Comparison of ENCODE assay signal across 19 cellular contexts in the genomic region with DNA sequence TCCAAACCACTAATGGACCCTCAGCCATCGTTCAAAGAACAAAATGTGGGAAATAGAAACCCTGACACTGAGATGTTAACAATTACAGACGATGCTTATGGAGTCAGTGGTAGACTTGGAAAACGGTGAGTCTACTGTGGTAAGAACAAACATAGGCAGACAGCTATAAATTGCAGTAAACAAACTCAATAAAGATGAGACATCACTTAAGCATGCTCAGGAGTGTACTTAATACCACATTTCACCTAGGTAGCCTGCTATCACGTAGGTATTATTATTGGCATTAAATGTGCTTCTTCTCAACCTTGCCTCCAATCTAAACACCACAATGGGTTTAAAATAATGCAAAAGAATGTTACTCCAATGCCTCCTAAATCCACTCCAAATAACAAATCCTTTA. TPM values are rescaled to one million over a fixed set of nuclear protein-coding genes. Genes with fewer than 3 reads are reported as not detected.
DNase-seq lines count a peak whose midpoint lies in the region; ATAC-seq, FAIRE-seq and TF ChIP-seq lines count a peak whose summit lies in the region.
"Had no signal": no experiment of that assay in that cellular context is flagged by ENCODE, and none has a peak within 500 bp of the region (broad histone marks: within the 10 kb centered on the region; RNA-seq: fewer than 3 reads in every experiment).

No MANE protein-coding gene starts in this region.

- intact Hi-C loops in MCF 10A (cut with micrococcal nuclease) (no loop called here), breast epithelium (cut with DNase I; ENCODE audit: low total_unique reads) (no loop called here), OCI-LY7 (cut with micrococcal nuclease; ENCODE audit: unreplicated experiment) (no loop called here), endothelial cell of umbilical vein (cut with micrococcal nuclease) (no loop called here)

- no peak for FAIRE-seq in endothelial cell of umbilical vein (lab: Jason Lieb, UNC)
- FAIRE-seq: pancreas, small intestine had no signal

- no peak overlapping the region for H3K27ac ChIP-seq in breast epithelium
- H3K27ac ChIP-seq in OCI-LY7 (ENCODE audit: low read depth, low read length, poor library complexity, severe bottlenecking): peak overlapping the region; percentile 88
- no peak overlapping the region for H3K27ac ChIP-seq in endothelial cell of umbilical vein (ENCODE audit: insufficient read depth, low read depth, low read length)
- H3K27ac ChIP-seq: adrenal gland, pancreas, transverse colon had no signal

- H3K36me3 Mint-ChIP-seq in MCF 10A (ENCODE audit: insufficient read depth, unreplicated experiment): peaks cover 33% of the 10 kb centered on the region
- peaks cover 24 to 66% of the 10 kb centered on the region in 2 donors for H3K36me3 Mint-ChIP-seq in stimulated activated naive B cell treated with anti-CD40 and anti-IgM and Interleukin-4, amounts not matched to agents 10 μg/mL and 1 μg/mL and 100 μg/mL, for 72 hours

- H3K27me3 ChIP-seq in breast epithelium (no peaks in the 10 kb centered on the region), endothelial cell of umbilical vein (ENCODE audit: control insufficient read depth in 2 of 2, insufficient read depth in 2 of 2, low read length in 2 of 2) (no peaks in the 10 kb centered on the region)
- H3K27me3 ChIP-seq: adrenal gland, pancreas, transverse colon had no signal

- BruUV-seq in MCF 10A (replicated peaks; lab: Mats Ljungman, UMichigan) (no TSS peak), OCI-LY7 (replicated peaks; lab: Mats Ljungman, UMichigan) (TSS peak; percentile 19), endothelial cell of umbilical vein (replicated peaks; lab: Mats Ljungman, UMichigan) (no TSS peak)

- peaks cover 0 to 7% of the 10 kb centered on the region in 2 donors for H3K4me1 ChIP-seq in breast epithelium
- H3K4me1 ChIP-seq in OCI-LY7 (ENCODE audit: insufficient read depth, low read length, poor library complexity, severe bottlenecking): peaks cover 76% of the 10 kb centered on the region
- H3K4me1 ChIP-seq in endothelial cell of umbilical vein (ENCODE audit: control insufficient read depth, extremely low read depth, insufficient read depth, low read length): peaks cover 17% of the 10 kb centered on the region
- H3K4me1 ChIP-seq: BE2C had no signal

- H3K9ac ChIP-seq in endothelial cell of umbilical vein (replicated peaks; ENCODE audit: extremely low read depth, insufficient read depth, low read length): no peak overlapping the region

- no peaks in the 10 kb centered on the region for H3K27me3 Mint-ChIP-seq in MCF 10A (ENCODE audit: insufficient read depth, unreplicated experiment)
- H3K27me3 Mint-ChIP-seq in stimulated activated naive B cell treated with anti-CD40 and anti-IgM and Interleukin-4, amounts not matched to agents 10 μg/mL and 1 μg/mL and 100 μg/mL, for 72 hours: no peaks in the 10 kb centered on the region

- no peaks in the 10 kb centered on the region for H3K36me3 ChIP-seq in breast epithelium
- peaks cover 49% of the 10 kb centered on the region for H3K36me3 ChIP-seq in OCI-LY7 (ENCODE audit: insufficient read depth, low read length)
- H3K36me3 ChIP-seq in endothelial cell of umbilical vein (ENCODE audit: control insufficient read depth in 2 of 2, extremely low read depth in 1 of 2, insufficient read depth in 2 of 2, low read length in 2 of 2): no peaks in the 10 kb centered on the region
- H3K36me3 ChIP-seq: adrenal gland, BE2C, pancreas, transverse colon had no signal

- H3K9me3 ChIP-seq in breast epithelium: no peaks in the 10 kb centered on the region
- peaks cover 10% of the 10 kb centered on the region; the same call in 1 of the 2 replicates for H3K9me3 ChIP-seq in OCI-LY7 (ENCODE audit: low read length)
- H3K9me3 ChIP-seq in endothelial cell of umbilical vein (replicated peaks; ENCODE audit: control insufficient read depth, insufficient read depth, low read length): no peaks in the 10 kb centered on the region
- H3K9me3 ChIP-seq: adrenal gland, BE2C, mucosa of descending colon, pancreas, transverse colon had no signal

- H4K20me1 ChIP-seq in OCI-LY7 (ENCODE audit: insufficient read depth, low read length) (0 out of 2 replicates have a peak, but pooled peaks cover 4% of the 10 kb centered on the region), endothelial cell of umbilical vein (replicated peaks; ENCODE audit: control insufficient read depth, extremely low read depth, insufficient read depth, low read length) (peaks cover 3% of the 10 kb centered on the region)

- H3K4me1 Mint-ChIP-seq in MCF 10A (ENCODE audit: insufficient read depth, unreplicated experiment): peaks cover 75% of the 10 kb centered on the region
- H3K4me1 Mint-ChIP-seq in stimulated activated naive B cell treated with anti-CD40 and anti-IgM and Interleukin-4, amounts not matched to agents 10 μg/mL and 1 μg/mL and 100 μg/mL, for 72 hours: peaks cover 71 to 80% of the 10 kb centered on the region in 2 donors

- H3K79me2 ChIP-seq in OCI-LY7 (ENCODE audit: insufficient read depth, low read depth, low read length) (peaks cover 93% of the 10 kb centered on the region), endothelial cell of umbilical vein (ENCODE audit: control insufficient read depth, insufficient read depth, low read length) (peaks cover 31% of the 10 kb centered on the region)

- peak overlapping the region; percentile 40 for H3K27ac Mint-ChIP-seq in MCF 10A (ENCODE audit: low read depth, unreplicated experiment)
- H3K27ac Mint-ChIP-seq in stimulated activated naive B cell treated with anti-CD40 and anti-IgM and Interleukin-4, amounts not matched to agents 10 μg/mL and 1 μg/mL and 100 μg/mL, for 72 hours: peak overlapping the region; percentile 90

- no peaks in the 10 kb centered on the region for H3K9me3 Mint-ChIP-seq in MCF 10A (ENCODE audit: unreplicated experiment)
- peaks cover 0 to 2% of the 10 kb centered on the region in 2 donors for H3K9me3 Mint-ChIP-seq in stimulated activated naive B cell treated with anti-CD40 and anti-IgM and Interleukin-4, amounts not matched to agents 10 μg/mL and 1 μg/mL and 100 μg/mL, for 72 hours
- H3K9me3 Mint-ChIP-seq: central memory CD8-positive, alpha-beta T cell had no signal

- dilution Hi-C loops in endothelial cell of umbilical vein (cut with MboI; ENCODE audit: extremely low pct_ligation_motif_present, low sequenced_read_pairs): no loop called here

- TF ChIP-seq CTCF in MCF 10A (IDR thresholded peaks at IDR 0.05; ENCODE audit: unreplicated experiment) (no peak), breast epithelium (IDR thresholded peaks at IDR 0.05) (no peak), OCI-LY7 (conservative IDR thresholded peaks at IDR 0.05; ENCODE audit: low read length) (no peak), endothelial cell of umbilical vein (IDR thresholded peaks at IDR 0.05; ENCODE audit: extremely low read depth in 1 of 2, insufficient read depth in 1 of 2, low read depth in 1 of 2, low read length in 2 of 2) (no peak)

- H3K4me3 ChIP-seq in breast epithelium (no peak overlapping the region), OCI-LY7 (ENCODE audit: low read depth, low read length, poor library complexity, severe bottlenecking) (peak overlapping the region; percentile 91), endothelial cell of umbilical vein (replicated peaks in 1 of 3; ENCODE audit: insufficient read depth in 1 of 3, low read depth in 1 of 3, low read length in 3 of 3) (no peak overlapping the region)
- H3K4me3 ChIP-seq: adrenal gland, mucosa of descending colon, pancreas, transverse colon had no signal

- TF ChIP-seq POLR2A in breast epithelium (IDR thresholded peaks at IDR 0.05) (no peak), endothelial cell of umbilical vein (IDR thresholded peaks at IDR 0.05; ENCODE audit: low read depth, low read length) (no peak)

- H3K9me1 ChIP-seq in endothelial cell of umbilical vein (replicated peaks; ENCODE audit: control insufficient read depth, extremely low read depth, insufficient read depth, low read length): no peaks in the 10 kb centered on the region

- POLR2A ChIA-PET in MCF 10A (lab: Yijun Ruan, JAX): interaction anchor here (0.6 to 2.7 kb wide), 19 partner anchors 10 to 446 kb away, joined by 3 to 52 read pairs (median 5); partner anchors contain the start of gene STT3B
- POLR2A ChIA-PET in OCI-LY7 (lab: Charles Lee): interaction anchor here (0.5 to 1.6 kb wide), 7 partner anchors 11 to 371 kb away, joined by 3 to 9 read pairs (median 3); no protein-coding TSS in a partner anchor
- POLR2A ChIA-PET in endothelial cell of umbilical vein (lab: Charles Lee): no interaction called here

- H3K9me2 ChIP-seq in OCI-LY7 (ENCODE audit: insufficient read depth, low read length): no peaks in the 10 kb centered on the region

- H3K4me3 Mint-ChIP-seq in MCF 10A (ENCODE audit: unreplicated experiment): peak overlapping the region; percentile 93
- H3K4me3 Mint-ChIP-seq in stimulated activated naive B cell treated with anti-CD40 and anti-IgM and Interleukin-4, amounts not matched to agents 10 μg/mL and 1 μg/mL and 100 μg/mL, for 72 hours: peak overlapping the region; percentile 94 to 95

- H3K4me2 ChIP-seq in OCI-LY7 (ENCODE audit: low read length): peak overlapping the region; percentile 98
- H3K4me2 ChIP-seq in endothelial cell of umbilical vein (ENCODE audit: insufficient read depth, low read length): peak overlapping the region; percentile 65

- CTCF ChIA-PET in MCF 10A (lab: Yijun Ruan, JAX) (interaction anchor here (0.6 to 1.7 kb wide), 4 partner anchors 10 to 99 kb away, joined by 3 to 7 read pairs (median 4); no protein-coding TSS in a partner anchor), OCI-LY7 (lab: Charles Lee; ENCODE audit: unreplicated experiment) (no interaction called here), endothelial cell of umbilical vein (lab: Charles Lee) (interaction anchor here (1.2 kb wide), 1 partner anchor 10 kb away, joined by 5 read pairs; no protein-coding TSS in a partner anchor)

- H2AFZ ChIP-seq in OCI-LY7 (ENCODE audit: low read length) (no peak overlapping the region), endothelial cell of umbilical vein (ENCODE audit: low read depth, low read length) (no peak overlapping the region)

- DNase-seq in MCF 10A (ENCODE audit: unreplicated experiment): no peak
- no peak for DNase-seq in breast epithelium (ENCODE audit: low spot score in 2 of 2)
- no peak for DNase-seq in OCI-LY7 (ENCODE audit: low spot score)
- DNase-seq in endothelial cell of umbilical vein (ENCODE audit: low read depth, low spot score): no peak
- no peak for DNase-seq in stimulated activated naive B cell treated with anti-CD40 and anti-IgM and Interleukin-4, amounts not matched to agents 10 μg/mL and 1 μg/mL and 100 μg/mL, for 72 hours
- no peak for DNase-seq in occipital lobe (lab: John Stamatoyannopoulos, UW)
- no peak for DNase-seq in NCI-H510A (lab: John Stamatoyannopoulos, UW)
- DNase-seq in SKM-1 treated with dmso at 0.1 percent for 144 hours (lab: John Stamatoyannopoulos, UW; ENCODE audit: unreplicated experiment): no peak
- DNase-seq: adrenal gland; BE2C; effector memory CD4-positive, alpha-beta T cell; left cardiac atrium; mucosa of descending colon; NCI-H187 treated with DMSO at 0.1 percent for 48 hours; NCI-H69; pancreas; small intestine; transverse colon had no signal

- ATAC-seq in stimulated activated naive B cell treated with anti-CD40 and anti-IgM and Interleukin-4, amounts not matched to agents 10 μg/mL and 1 μg/mL and 100 μg/mL, for 72 hours (replicated peaks): no peak
- ATAC-seq: left cardiac atrium, mucosa of descending colon, pancreas had no signal

RNA-seq across cellular contexts. Expression of gene OSBPL10, which starts 2.5 kb away (rescaled TPM):
- total RNA-seq in MCF 10A (2022): 128 and 172 TPM in 2 replicates
- total RNA-seq in breast epithelium: 10 to 100 TPM; 17.6 to 47.4 (median 26.5) TPM
- total RNA-seq in OCI-LY7 (2014; rRNA removed; shearing (Covaris generic)): 58.4 and 65.7 TPM in 2 replicates
- total RNA-seq in OCI-LY7 (2022): 157 and 170 TPM in 2 replicates
- total RNA-seq in endothelial cell of umbilical vein: 37.1 and 47.6 TPM in 2 replicates
- polyA plus RNA-seq in endothelial cell of umbilical vein: 9.4 and 10.8 TPM in 2 replicates
- 13.4 and 13.7 TPM in 2 replicates for polyA plus RNA-seq in endothelial cell of umbilical vein (2011; cell fraction: cytosol; rRNA removed)
- 21.8 and 26.4 TPM in 2 replicates for polyA plus RNA-seq in endothelial cell of umbilical vein (2011; cell fraction: nucleus; rRNA removed)
- polyA plus RNA-seq in endothelial cell of umbilical vein (2012): 17.3 and 26.7 TPM in 2 replicates
- polyA minus RNA-seq in endothelial cell of umbilical vein: 24.2 and 28.3 TPM in 2 replicates
- 24.9 TPM for polyA minus RNA-seq in endothelial cell of umbilical vein (2011; cell fraction: cytosol; rRNA and poly(A)+ RNA removed)
- 48.7 and 49.5 TPM in 2 replicates for polyA minus RNA-seq in endothelial cell of umbilical vein (2011; cell fraction: nucleus; rRNA and poly(A)+ RNA removed)
- total RNA-seq in occipital lobe: 14.0 TPM

RNA-seq across cellular contexts. Expression of gene ZNF860, which starts 3.0 kb away (rescaled TPM):
- 11.7 and 12.5 TPM in 2 replicates for total RNA-seq in MCF 10A (2022)
- total RNA-seq in breast epithelium: 1 to 10 TPM in 2 of 3 donors, under 1 TPM in 1; 0.80 to 4.2 (median 3.3) TPM
- 13.8 and 20.3 TPM in 2 replicates for total RNA-seq in OCI-LY7 (2014; rRNA removed; shearing (Covaris generic))
- total RNA-seq in OCI-LY7 (2022): 22.2 and 24.2 TPM in 2 replicates
- total RNA-seq in endothelial cell of umbilical vein: 0.73 and 1.0 TPM in 2 replicates
- 0.19 and 0.29 TPM in 2 replicates for polyA plus RNA-seq in endothelial cell of umbilical vein
- polyA plus RNA-seq in endothelial cell of umbilical vein (2011; cell fraction: cytosol; rRNA removed): 0.28 and 0.32 TPM in 2 replicates
- polyA plus RNA-seq in endothelial cell of umbilical vein (2011; cell fraction: nucleus; rRNA removed): 0.50 and 1.4 TPM in 2 replicates
- polyA plus RNA-seq in endothelial cell of umbilical vein (2012): 0.27 and 0.58 TPM in 2 replicates
- polyA minus RNA-seq in endothelial cell of umbilical vein: 0.07 and 0.32 TPM in 2 replicates
- 3.4 TPM for polyA minus RNA-seq in endothelial cell of umbilical vein (2011; cell fraction: cytosol; rRNA and poly(A)+ RNA removed)
- polyA minus RNA-seq in endothelial cell of umbilical vein (2011; cell fraction: nucleus; rRNA and poly(A)+ RNA removed): 0.38 and 0.72 TPM in 2 replicates
- total RNA-seq in occipital lobe: 2.8 TPM
